In genomic region chr9:16312116-16312515, GRCh38 we compare ENCODE assay signal across 21 cellular contexts.
DNase-seq lines count a peak whose midpoint lies in the region; ATAC-seq and TF ChIP-seq lines count a peak whose summit lies in the region.
"Had no signal": no experiment of that assay in that cellular context is flagged by ENCODE, and none has a peak within 500 bp of the region (broad histone marks: within the 10 kb centered on the region; RNA-seq: fewer than 3 reads in every experiment).

No MANE protein-coding gene starts in this region.

- CTCF ChIA-PET in T-cell (lab: Charles Lee), result no interaction called here

- TF ChIP-seq CTCF in AG09319 (IDR thresholded peaks at IDR 0.05; ENCODE audit: low read depth, low read length), result no peak
- TF ChIP-seq CTCF in nephron (IDR thresholded peaks at IDR 0.05; ENCODE audit: unreplicated experiment in 3 of 3), result no peak

- H3K27me3 Mint-ChIP-seq in nephron (ENCODE audit: low read depth) (peaks cover 3% of the 10 kb centered on the region), T-cell (no peaks in the 10 kb centered on the region)

- H3K4me3 Mint-ChIP-seq in nephron (no peak overlapping the region), T-cell (no peak overlapping the region)
- H3K4me3 Mint-ChIP-seq: CD8-positive, alpha-beta T cell; HFFc6 had no signal

- peak overlapping the region; percentile 93 to 95 (median 95) for H3K27ac Mint-ChIP-seq in nephron
- no peak overlapping the region for H3K27ac Mint-ChIP-seq in T-cell
- H3K27ac Mint-ChIP-seq: CD8-positive, alpha-beta T cell; HFFc6 had no signal

- peak; percentile 61 for DNase-seq in AG09319 (ENCODE audit: extremely low read depth, low read depth)
- peak; percentile 88 for DNase-seq in brain pericyte (ENCODE audit: low read depth, low spot score)
- DNase-seq in fibroblast of peridontal ligament (ENCODE audit: extremely low read depth), result peak; percentile 42
- no peak for DNase-seq in cerebellar cortex (ENCODE audit: low spot score)
- no peak for DNase-seq in T-cell
- no peak for DNase-seq in NK-92 (lab: John Stamatoyannopoulos, UW; ENCODE audit: unreplicated experiment)
- DNase-seq: Calu3; CD8-positive, alpha-beta T cell; EL; HFFc6; KBM-7; NCI-H1105 treated with DMSO at 0.1 percent for 48 hours; NCI-H1694 treated with DMSO at 0.1 percent for 48 hours; NCI-H2107; NCI-H524; NCI-H82; PC-3; RPMI8226; SHP77 treated with DMSO at 0.1 percent for 48 hours had no signal

- no peaks in the 10 kb centered on the region for H3K9me3 Mint-ChIP-seq in nephron
- peaks cover 0 to 5% (median 0%) of the 10 kb centered on the region in 3 donors for H3K9me3 Mint-ChIP-seq in T-cell
- H3K9me3 Mint-ChIP-seq: CD8-positive, alpha-beta T cell; HFFc6 had no signal

- no peaks in the 10 kb centered on the region for H3K36me3 Mint-ChIP-seq in nephron (ENCODE audit: low read depth)
- H3K36me3 Mint-ChIP-seq in T-cell, result no peaks in the 10 kb centered on the region
- H3K36me3 Mint-ChIP-seq: CD8-positive, alpha-beta T cell had no signal

- POLR2A ChIA-PET in T-cell (lab: Charles Lee), result no interaction called here

- no peak for ATAC-seq in T-cell (replicated peaks in 1 of 4)
- ATAC-seq: CD8-positive, alpha-beta T cell; HepG2; PC-3 had no signal

- peaks cover 86% of the 10 kb centered on the region for H3K4me1 Mint-ChIP-seq in nephron
- no peaks in the 10 kb centered on the region for H3K4me1 Mint-ChIP-seq in T-cell

Comparison
In these comparisons a context has a peak if more than half of its experiments do, and no peak if none do; other contexts are left out.
1. DNase-seq: peak in AG09319 (single experiment), brain pericyte (single experiment) and fibroblast of peridontal ligament (single experiment); none in cerebellar cortex (single experiment), T-cell (0 of 34) and NK-92 (single experiment).
2. H3K27ac Mint-ChIP-seq: peak in nephron (3 of 3); none in T-cell (0 of 2).